1 cellular context compared by ENCODE assay signal in the genomic region with DNA sequence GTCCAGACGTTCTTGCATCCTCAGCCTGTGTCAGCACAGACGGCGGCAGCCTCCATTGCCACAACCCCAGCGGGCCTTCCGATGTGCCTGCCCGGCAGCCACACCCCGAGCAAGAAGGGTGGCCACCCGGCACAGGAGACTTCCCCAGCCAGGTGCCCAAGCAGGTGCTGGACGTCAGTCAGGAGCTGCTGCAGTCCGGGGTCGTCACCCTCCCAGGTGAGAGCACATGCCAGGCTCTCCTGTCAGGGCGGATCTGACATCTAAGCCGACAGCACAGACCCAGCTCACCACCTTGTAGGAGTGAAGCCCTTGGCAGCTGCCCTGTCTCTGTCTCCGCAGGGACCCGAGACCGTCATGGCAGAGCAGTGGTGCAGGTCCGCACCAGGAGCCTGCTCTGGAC.
TF ChIP-seq lines count a peak whose summit lies in the region.

No MANE protein-coding gene starts in this region.

TF ChIP-seq in H1, 55 proteins besides CTCF, POLR2A, EP300 and RAD21:
- no peak for TF ChIP-seq KDM4A (IDR thresholded peaks at IDR 0.05; ENCODE audit: low read depth, low read length, severe bottlenecking)
- TF ChIP-seq GTF2F1 (IDR thresholded peaks at IDR 0.05; ENCODE audit: borderline replicate concordance, low read depth, low read length), result no peak
- TF ChIP-seq, protein P1, sequence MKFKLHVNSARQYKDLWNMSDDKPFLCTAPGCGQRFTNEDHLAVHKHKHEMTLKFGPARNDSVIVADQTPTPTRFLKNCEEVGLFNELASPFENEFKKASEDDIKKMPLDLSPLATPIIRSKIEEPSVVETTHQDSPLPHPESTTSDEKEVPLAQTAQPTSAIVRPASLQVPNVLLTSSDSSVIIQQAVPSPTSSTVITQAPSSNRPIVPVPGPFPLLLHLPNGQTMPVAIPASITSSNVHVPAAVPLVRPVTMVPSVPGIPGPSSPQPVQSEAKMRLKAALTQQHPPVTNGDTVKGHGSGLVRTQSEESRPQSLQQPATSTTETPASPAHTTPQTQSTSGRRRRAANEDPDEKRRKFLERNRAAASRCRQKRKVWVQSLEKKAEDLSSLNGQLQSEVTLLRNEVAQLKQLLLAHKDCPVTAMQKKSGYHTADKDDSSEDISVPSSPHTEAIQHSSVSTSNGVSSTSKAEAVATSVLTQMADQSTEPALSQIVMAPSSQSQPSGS (IDR thresholded peaks at IDR 0.05; ENCODE audit: low read length), result no peak
- no peak for TF ChIP-seq CHD2 (IDR thresholded peaks at IDR 0.05; ENCODE audit: low read length)
- TF ChIP-seq MAFK (IDR thresholded peaks at IDR 0.05; ENCODE audit: low read depth, low read length), result no peak
- no peak for TF ChIP-seq TAF7 (optimal IDR thresholded peaks at IDR 0.05; ENCODE audit: borderline replicate concordance, low read depth, low read length)
